In the genomic region with DNA sequence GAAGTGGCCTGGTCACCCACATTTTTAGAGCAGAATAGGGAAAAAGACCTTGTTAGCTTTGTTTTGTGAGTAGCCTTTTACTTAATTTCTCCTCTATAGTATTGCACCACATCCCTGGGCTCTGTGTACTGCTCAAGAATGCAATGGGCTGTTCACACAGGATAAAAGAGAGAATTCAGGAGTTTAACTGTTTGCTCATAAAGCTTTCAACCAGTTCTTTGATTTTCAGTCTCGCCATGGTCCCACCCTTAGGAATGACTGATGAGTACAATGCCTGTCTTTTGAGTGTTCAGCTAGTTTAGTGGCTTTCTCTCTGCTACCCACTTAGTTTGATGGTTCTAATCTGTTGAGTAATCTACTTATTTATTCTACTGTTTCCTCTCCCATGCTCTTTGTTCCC, we compare ENCODE assay signal across 18 cellular contexts.
"Had no signal": no experiment of that assay in that cellular context is flagged by ENCODE, and none has a peak within 500 bp of the region (broad histone marks: within the 10 kb centered on the region; RNA-seq: fewer than 3 reads in every experiment).

No MANE protein-coding gene starts in this region.

- H3K27me3 ChIP-seq: tibial nerve, uterus had no signal

- H3K9me3 ChIP-seq: tibial nerve, uterus had no signal

- H3K36me3 ChIP-seq: tibial nerve had no signal

- H3K36me3 Mint-ChIP-seq: memory B cell had no signal

- H3K4me1 ChIP-seq: parathyroid adenoma, tibial nerve, uterus had no signal

- DNase-seq: activated naive CD4-positive, alpha-beta T cell treated with Interleukin-2 at 50 U/mL for 16 hours; activated T-cell treated with anti-CD3 and anti-CD28 coated beads for 4 hours; aorta; dermis blood vessel endothelial cell; hippocampal formation; left ventricle myocardium superior; stimulated activated CD4-positive, alpha-beta T cell treated with anti-CD3 and anti-CD28 coated beads, Interleukin-15, amount 100 ng/mL, for 24 hours; stimulated activated CD4-positive, alpha-beta T cell treated with anti-CD3 and anti-CD28 coated beads, Interleukin-4, amount 100 ng/mL, for 1 hour; stimulated activated naive CD4-positive, alpha-beta T cell treated with Interleukin-2 at 50 U/mL for 16 hours; substantia nigra; T-helper 1 cell; T1000; uterus had no signal

- H3K9ac ChIP-seq: parathyroid adenoma had no signal

- ATAC-seq: activated CD4-positive, CD25-positive, alpha-beta regulatory T cell treated with anti-CD3 and anti-CD28 coated beads, Interleukin-2, amount 50 U/mL, for 24 hours; left ventricle myocardium superior had no signal

- H2AFZ ChIP-seq: parathyroid adenoma had no signal

- H3K27ac Mint-ChIP-seq: memory B cell had no signal

- H3K4me1 Mint-ChIP-seq: memory B cell had no signal

- H3K27ac ChIP-seq: parathyroid adenoma, tibial nerve, uterus had no signal

- H3K79me2 ChIP-seq: parathyroid adenoma had no signal

- H3K27me3 Mint-ChIP-seq: memory B cell had no signal

- H3K4me3 ChIP-seq: tibial nerve, uterus had no signal

- H3K9me3 Mint-ChIP-seq: memory B cell had no signal

- H3K4me3 Mint-ChIP-seq: memory B cell had no signal

- FAIRE-seq: bronchial epithelial cell had no signal
